Comparison of ENCODE assay signal across 8 cellular contexts in the genomic region with DNA sequence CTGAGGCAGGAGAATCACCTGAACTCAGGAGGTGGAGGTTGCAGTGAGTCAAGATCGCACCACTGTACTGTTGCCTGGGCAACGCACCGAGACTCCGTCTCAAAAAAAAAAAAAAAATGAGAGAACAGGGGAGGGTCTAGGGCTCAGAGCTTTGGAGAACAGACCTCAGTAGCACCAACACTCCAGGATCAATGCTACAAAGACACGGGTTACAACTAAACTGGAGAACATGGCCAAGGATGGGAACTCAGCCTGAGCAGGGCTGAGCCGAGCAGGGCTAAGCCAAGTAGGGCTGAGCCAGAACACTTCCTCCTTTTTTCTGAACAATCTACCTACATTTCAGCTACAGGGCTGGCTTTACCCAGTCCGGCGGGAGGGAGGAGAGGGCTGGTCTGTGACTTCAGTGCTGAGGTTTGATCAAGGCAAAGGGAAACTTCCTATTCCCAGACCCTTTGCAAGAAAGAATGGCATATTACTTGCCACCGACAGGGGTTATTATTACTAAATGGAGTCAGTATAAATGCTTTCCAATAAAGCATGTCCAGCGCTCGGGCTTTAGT. TPM values are rescaled to one million over a fixed set of nuclear protein-coding genes. Genes with fewer than 3 reads are reported as not detected.
A peak's percentile ranks its signal among the peaks of the same experiment; 100 is the strongest.
DNase-seq lines count a peak whose midpoint lies in the region; ATAC-seq, FAIRE-seq and TF ChIP-seq lines count a peak whose summit lies in the region.

No MANE protein-coding gene starts in this region.

- no peaks in the 10 kb centered on the region for H3K79me2 ChIP-seq in neural progenitor cell (ENCODE audit: low read depth)

- no peaks in the 10 kb centered on the region for H3K27me3 ChIP-seq in GM06990 (replicated peaks; ENCODE audit: control insufficient read depth, insufficient read depth, low read length)
- H3K27me3 ChIP-seq in neural progenitor cell, result no peaks in the 10 kb centered on the region

- no peaks in the 10 kb centered on the region for H4K20me1 ChIP-seq in neural progenitor cell (ENCODE audit: low read depth)

- no peak overlapping the region for H3K9ac ChIP-seq in neural progenitor cell

- no peaks in the 10 kb centered on the region for H3F3A ChIP-seq in neural progenitor cell (ENCODE audit: low read depth)

- H3K4me3 Mint-ChIP-seq in neural progenitor cell, result peak overlapping the region; percentile 80

- no peak for FAIRE-seq in D721Med (lab: Jason Lieb, UNC)

- H3K9me3 Mint-ChIP-seq in neural progenitor cell, result no peaks in the 10 kb centered on the region

- peaks cover 2% of the 10 kb centered on the region for H3K27me3 Mint-ChIP-seq in neural progenitor cell (ENCODE audit: insufficient read depth, low read depth)

- H3K36me3 Mint-ChIP-seq in neural progenitor cell, result no peaks in the 10 kb centered on the region

- H3K36me3 ChIP-seq in GM06990 (ENCODE audit: control insufficient read depth, insufficient read depth, low read length) (no peaks in the 10 kb centered on the region), KOPT-K1 (ENCODE audit: insufficient read depth, low read length) (peaks cover 8% of the 10 kb centered on the region; the same call in 1 of the 2 replicates), neural progenitor cell (no peaks in the 10 kb centered on the region)

- TF ChIP-seq CTCF in GM06990 (IDR thresholded peaks at IDR 0.05; ENCODE audit: insufficient read depth, low read length, poor library complexity, severe bottlenecking) (no peak), neural progenitor cell (IDR thresholded peaks at IDR 0.05) (no peak), D721Med (IDR thresholded peaks at IDR 0.05; ENCODE audit: insufficient read depth, missing control alignments) (no peak)

- H3K27ac ChIP-seq in KOPT-K1 (ENCODE audit: low read depth, low read length, poor library complexity, severe bottlenecking) (peak overlapping the region; percentile 99), epithelial cell of prostate (peak overlapping the region; percentile 97), neural progenitor cell (no peak overlapping the region)

- no peak overlapping the region for H3K4me2 ChIP-seq in neural progenitor cell

- peak; percentile 49 for DNase-seq in GM06990 (ENCODE audit: extremely low read depth, insufficient read length)
- peak; percentile 42 to 44 for DNase-seq in activated CD4-positive, alpha-beta T cell treated with anti-CD3 and anti-CD28 coated beads for 4 hours
- no peak for DNase-seq in epithelial cell of prostate (ENCODE audit: low read depth, low spot score)
- DNase-seq in neural progenitor cell (ENCODE audit: low spot score), result no peak
- DNase-seq in D721Med (ENCODE audit: insufficient read length, low spot score), result no peak
- no peak for DNase-seq in NCI-H748 treated with DMSO at 0.1 percent for 48 hours (lab: John Stamatoyannopoulos, UW)

- H2AFZ ChIP-seq in neural progenitor cell (replicated peaks), result peak overlapping the region; percentile 98

- peaks cover 23% of the 10 kb centered on the region for H3K4me1 Mint-ChIP-seq in neural progenitor cell

- no peaks in the 10 kb centered on the region for H3K9me3 ChIP-seq in KOPT-K1 (ENCODE audit: insufficient read depth, low read length, poor library complexity, severe bottlenecking)
- no peaks in the 10 kb centered on the region for H3K9me3 ChIP-seq in neural progenitor cell (ENCODE audit: low read depth)

- H3K4me1 ChIP-seq in neural progenitor cell, result peaks cover 11% of the 10 kb centered on the region

- H3K4me3 ChIP-seq in GM06990 (replicated peaks; ENCODE audit: low read depth, low read length) (peak overlapping the region; percentile 53), neural progenitor cell (no peak overlapping the region)

- H3K27ac Mint-ChIP-seq in neural progenitor cell, result peak overlapping the region; percentile 87

- peak; percentile 37 for ATAC-seq in GM21825 (IDR thresholded peaks at IDR 0.05; ENCODE audit: unreplicated experiment)

RNA-seq across cellular contexts. Expression of gene CASP8, which starts 2.9 kb away (rescaled TPM):
- 2.1 and 3.1 TPM in 2 replicates for total RNA-seq in neural progenitor cell (ENCODE audit: low replicate concordance)

Comparison
In these comparisons a context has a peak if more than half of its experiments do, and no peak if none do; other contexts are left out.
1. DNase-seq: peak in GM06990 (single experiment) and activated CD4-positive, alpha-beta T cell treated with anti-CD3 and anti-CD28 coated beads for 4 hours (2 of 2); none in epithelial cell of prostate (single experiment), neural progenitor cell (single experiment), D721Med (single experiment) and NCI-H748 treated with DMSO at 0.1 percent for 48 hours (single experiment).